Comparison of ENCODE assay signal across 8 cellular contexts in the genomic region with DNA sequence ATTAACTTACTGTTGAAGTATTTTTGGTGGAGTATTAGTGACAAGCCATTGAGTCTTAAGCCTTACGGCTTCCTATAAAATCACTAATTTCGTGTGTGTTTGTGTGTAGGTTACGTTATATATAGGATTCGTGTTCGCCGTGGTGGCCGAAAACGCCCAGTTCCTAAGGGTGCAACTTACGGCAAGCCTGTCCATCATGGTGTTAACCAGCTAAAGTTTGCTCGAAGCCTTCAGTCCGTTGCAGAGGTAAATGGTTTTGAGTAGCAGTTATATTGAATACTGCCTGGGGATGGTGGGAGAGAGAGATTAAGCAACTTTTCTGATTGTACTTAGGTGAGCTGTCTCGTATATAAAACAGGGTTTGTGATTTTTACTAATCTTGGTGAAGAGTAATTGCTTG. TPM values are rescaled to one million over a fixed set of nuclear protein-coding genes. Genes with fewer than 3 reads are reported as not detected.
DNase-seq lines count a peak whose midpoint lies in the region; ATAC-seq and TF ChIP-seq lines count a peak whose summit lies in the region.
"Not testable (repeated sequence)": the region's sequence is repeated elsewhere in the genome, so short reads cannot be mapped to it uniquely, and the experiment has no call there.

No MANE protein-coding gene starts in this region.

- H3K9me3 ChIP-seq in SK-N-SH; endodermal cell (ENCODE audit: control insufficient read depth, low read length); iPS-18a (ENCODE audit: control insufficient read depth, low read depth, low read length): not testable (repeated sequence)

- peaks cover 0 to 19% of the 10 kb centered on the region in 2 experiments; a peak in 3 of 4 replicates for H3K4me1 ChIP-seq in SK-N-SH (ENCODE audit: control insufficient read depth in 1 of 2, insufficient read depth in 2 of 2, low read depth in 1 of 2, low read length in 1 of 2)
- H3K4me1 ChIP-seq in endodermal cell (ENCODE audit: control insufficient read depth, insufficient read depth, low read length), result not testable (repeated sequence)
- H3K4me1 ChIP-seq in iPS-18a (ENCODE audit: control insufficient read depth, low read depth, low read length), result peaks cover 17% of the 10 kb centered on the region

- POLR2A ChIA-PET in SK-N-SH (lab: Yijun Ruan, JAX), result interaction anchor here (1.4 to 2.7 kb wide), 4 partner anchors 18 to 107 kb away, joined by 5 to 49 read pairs (median 18); a partner anchor contains a TSS
- POLR2A ChIA-PET in activated naive CD8-positive, alpha-beta T cell treated with anti-CD3 and anti-CD28 coated beads, Interleukin-2, amount 10 ng/mL, durations not matched to agents 7 days and 5 days (lab: Charles Lee), result interaction anchor here (0.6 to 3.3 kb wide), 8 partner anchors 9 to 109 kb away, joined by 3 to 45 read pairs (median 18); no protein-coding TSS in a partner anchor

- H3K36me3 ChIP-seq in SK-N-SH (replicated peaks in 1 of 2; ENCODE audit: control insufficient read depth in 1 of 2, insufficient read depth in 2 of 2, low read length in 1 of 2) (peaks cover 32 to 34% of the 10 kb centered on the region in 2 experiments), endodermal cell (ENCODE audit: control insufficient read depth, insufficient read depth, low read length) (peaks cover 36% of the 10 kb centered on the region), iPS-18a (ENCODE audit: control insufficient read depth, low read depth, low read length) (peaks cover 30% of the 10 kb centered on the region)

- not testable (repeated sequence) for ATAC-seq in activated naive CD8-positive, alpha-beta T cell treated with anti-CD3 and anti-CD28 coated beads, Interleukin-2, amount 10 ng/mL, durations not matched to agents 7 days and 5 days (ENCODE audit: low read depth); stimulated activated naive B cell treated with anti-CD40 and anti-IgM and Interleukin-4, amounts not matched to agents 10 μg/mL and 1 μg/mL and 100 μg/mL, for 72 hours (replicated peaks)

- not testable (repeated sequence) for TF ChIP-seq EP300 in SK-N-SH (IDR thresholded peaks at IDR 0.05; ENCODE audit: borderline replicate concordance in 1 of 2, low read depth in 1 of 2, low read length in 1 of 2)

- CTCF ChIA-PET in SK-N-SH (lab: Yijun Ruan, JAX), result interaction anchor here (1.1 to 1.4 kb wide), 3 partner anchors 12 to 30 kb away, joined by 3 to 4 read pairs (median 3); no protein-coding TSS in a partner anchor

- H3K4me2 ChIP-seq in SK-N-SH, result peak overlapping the region; percentile 98

- H3K27ac ChIP-seq in SK-N-SH (ENCODE audit: low read depth in 2 of 2, low read length in 1 of 2) (peak overlapping the region; percentile 56 to 79; a peak in 2 of 4 replicates), iPS-18a (ENCODE audit: low read length) (peak overlapping the region; percentile 96)
- H3K27ac ChIP-seq in endodermal cell (ENCODE audit: low read depth, low read length), result not testable (repeated sequence)

- not testable (repeated sequence) for H3K27me3 ChIP-seq in SK-N-SH (ENCODE audit: insufficient read depth); endodermal cell (ENCODE audit: control insufficient read depth, insufficient read depth, low read length, poor library complexity, severe bottlenecking)
- peaks cover 12% of the 10 kb centered on the region for H3K27me3 ChIP-seq in iPS-18a (ENCODE audit: control insufficient read depth, insufficient read depth, low read length)

- DNase-seq in AG10803 (ENCODE audit: low read depth); HFF-Myc (ENCODE audit: extremely low read depth, low read depth); SK-N-SH; activated naive CD8-positive, alpha-beta T cell treated with anti-CD3 and anti-CD28 coated beads, Interleukin-2, amount 10 ng/mL, durations not matched to agents 7 days and 5 days; endodermal cell; stimulated activated naive B cell treated with anti-CD40 and anti-IgM and Interleukin-4, amounts not matched to agents 10 μg/mL and 1 μg/mL and 100 μg/mL, for 72 hours: not testable (repeated sequence)

- H3K4me3 ChIP-seq in AG10803 (ENCODE audit: low read length) (peak overlapping the region; percentile 99), HFF-Myc (replicated peaks; ENCODE audit: low read depth, low read length) (peak overlapping the region; percentile 93), SK-N-SH (ENCODE audit: low read depth in 2 of 2, low read length in 1 of 2) (peak overlapping the region; percentile 94 to 96), endodermal cell (ENCODE audit: low read length) (peak overlapping the region; percentile 95), iPS-18a (ENCODE audit: low read length) (peak overlapping the region; percentile 96)

- H3K27me3 Mint-ChIP-seq in activated naive CD8-positive, alpha-beta T cell treated with anti-CD3 and anti-CD28 coated beads, Interleukin-2, amount 10 ng/mL, durations not matched to agents 7 days and 5 days; endodermal cell (ENCODE audit: insufficient read depth); nephron (ENCODE audit: low read depth); stimulated activated naive B cell treated with anti-CD40 and anti-IgM and Interleukin-4, amounts not matched to agents 10 μg/mL and 1 μg/mL and 100 μg/mL, for 72 hours: not testable (repeated sequence)

- H3K4me3 Mint-ChIP-seq in activated naive CD8-positive, alpha-beta T cell treated with anti-CD3 and anti-CD28 coated beads, Interleukin-2, amount 10 ng/mL, durations not matched to agents 7 days and 5 days, result peak overlapping the region; percentile 87
- H3K4me3 Mint-ChIP-seq in endodermal cell (peak overlapping the region; percentile 100), nephron (peak overlapping the region; percentile 100)
- peak overlapping the region; percentile 96 to 99 for H3K4me3 Mint-ChIP-seq in stimulated activated naive B cell treated with anti-CD40 and anti-IgM and Interleukin-4, amounts not matched to agents 10 μg/mL and 1 μg/mL and 100 μg/mL, for 72 hours

- H3K9me3 Mint-ChIP-seq in activated naive CD8-positive, alpha-beta T cell treated with anti-CD3 and anti-CD28 coated beads, Interleukin-2, amount 10 ng/mL, durations not matched to agents 7 days and 5 days; endodermal cell; nephron; stimulated activated naive B cell treated with anti-CD40 and anti-IgM and Interleukin-4, amounts not matched to agents 10 μg/mL and 1 μg/mL and 100 μg/mL, for 72 hours: not testable (repeated sequence)

- 1% methylated on average over 12 of the region's 12 CpGs for WGBS in SK-N-SH (ENCODE audit: low lambda C conversion rate)
- 33 to 92% methylated on average over 1 to 12 of the region's 12 CpGs for WGBS in endodermal cell (ENCODE audit: insufficient coverage in 1 of 2, insufficient read length in 1 of 2), 2 experiments

- H3K27ac Mint-ChIP-seq in activated naive CD8-positive, alpha-beta T cell treated with anti-CD3 and anti-CD28 coated beads, Interleukin-2, amount 10 ng/mL, durations not matched to agents 7 days and 5 days, result peak overlapping the region; percentile 97
- H3K27ac Mint-ChIP-seq in endodermal cell (peak overlapping the region; percentile 99), nephron (peak overlapping the region; percentile 98 to 100 (median 99))
- peak overlapping the region; percentile 100 for H3K27ac Mint-ChIP-seq in stimulated activated naive B cell treated with anti-CD40 and anti-IgM and Interleukin-4, amounts not matched to agents 10 μg/mL and 1 μg/mL and 100 μg/mL, for 72 hours

- H4K20me1 ChIP-seq in SK-N-SH (ENCODE audit: insufficient read depth), result peaks cover 37% of the 10 kb centered on the region

- H3K9me2 ChIP-seq in SK-N-SH, result not testable (repeated sequence)

- peaks cover 30% of the 10 kb centered on the region for H3K36me3 Mint-ChIP-seq in activated naive CD8-positive, alpha-beta T cell treated with anti-CD3 and anti-CD28 coated beads, Interleukin-2, amount 10 ng/mL, durations not matched to agents 7 days and 5 days
- peaks cover 39% of the 10 kb centered on the region for H3K36me3 Mint-ChIP-seq in endodermal cell (ENCODE audit: low read depth)
- peaks cover 58% of the 10 kb centered on the region for H3K36me3 Mint-ChIP-seq in nephron (ENCODE audit: low read depth)
- H3K36me3 Mint-ChIP-seq in stimulated activated naive B cell treated with anti-CD40 and anti-IgM and Interleukin-4, amounts not matched to agents 10 μg/mL and 1 μg/mL and 100 μg/mL, for 72 hours, result peaks cover 42 to 45% of the 10 kb centered on the region in 2 donors

- peaks cover 68% of the 10 kb centered on the region for H3K79me2 ChIP-seq in SK-N-SH (ENCODE audit: insufficient read depth)

- TF ChIP-seq CTCF in AG10803 (conservative IDR thresholded peaks at IDR 0.05; ENCODE audit: low read length); HFF-Myc (IDR thresholded peaks at IDR 0.05; ENCODE audit: low read depth, low read length, missing control alignments); SK-N-SH (IDR thresholded peaks at IDR 0.05); endodermal cell (conservative IDR thresholded peaks at IDR 0.05); nephron (IDR thresholded peaks at IDR 0.05; ENCODE audit: unreplicated experiment in 3 of 3): not testable (repeated sequence)

- peak overlapping the region; percentile 97 for H3K9ac ChIP-seq in SK-N-SH
- H3K9ac ChIP-seq in endodermal cell (ENCODE audit: extremely low read depth, low read length, poor library complexity, severe bottlenecking), result peak overlapping the region; percentile 88
- peak overlapping the region; percentile 97 for H3K9ac ChIP-seq in iPS-18a (ENCODE audit: low read length)

- H3K4me1 Mint-ChIP-seq in activated naive CD8-positive, alpha-beta T cell treated with anti-CD3 and anti-CD28 coated beads, Interleukin-2, amount 10 ng/mL, durations not matched to agents 7 days and 5 days, result peaks cover 34% of the 10 kb centered on the region
- H3K4me1 Mint-ChIP-seq in endodermal cell (peaks cover 34% of the 10 kb centered on the region), nephron (peaks cover 50% of the 10 kb centered on the region)
- peaks cover 26 to 57% of the 10 kb centered on the region in 2 donors for H3K4me1 Mint-ChIP-seq in stimulated activated naive B cell treated with anti-CD40 and anti-IgM and Interleukin-4, amounts not matched to agents 10 μg/mL and 1 μg/mL and 100 μg/mL, for 72 hours

- H3F3A ChIP-seq in SK-N-SH (replicated peaks; ENCODE audit: insufficient read depth), result peaks cover 55% of the 10 kb centered on the region

- H2AFZ ChIP-seq in SK-N-SH (ENCODE audit: low read depth), result not testable (repeated sequence)

- not testable (repeated sequence) for TF ChIP-seq RAD21 in SK-N-SH (IDR thresholded peaks at IDR 0.05; ENCODE audit: low read length)

RNA-seq across cellular contexts. Expression of a gene that starts 1.4 kb away (rescaled TPM):
- polyA plus RNA-seq in SK-N-SH (2012; rRNA removed), result 4,623 and 5,582 TPM in 2 replicates
- 4,989 and 5,704 TPM in 2 replicates for polyA plus RNA-seq in SK-N-SH (2012; cell fraction: cytosol; rRNA removed)
- polyA plus RNA-seq in SK-N-SH (2012; cell fraction: nucleus; rRNA removed), result 1,488 and 1,754 TPM in 2 replicates
- 1,000 to 10,000 TPM; 1,577 to 1,648 TPM for total RNA-seq in activated naive CD8-positive, alpha-beta T cell treated with anti-CD3 and anti-CD28 coated beads, Interleukin-2, amount 10 ng/mL, durations not matched to agents 7 days and 5 days
- 1,000 to 10,000 TPM; 2,011 to 2,129 TPM for total RNA-seq in endodermal cell
- polyA plus RNA-seq in endodermal cell (2013, experiment 1 of 2), result 3,347 TPM
- polyA plus RNA-seq in endodermal cell (2013, experiment 2 of 2), result 3,114 TPM

RNA-seq across cellular contexts. Expression of a gene that starts 1.5 kb away (rescaled TPM):
- 8.1 and 10.6 TPM in 2 replicates for polyA plus RNA-seq in SK-N-SH (2012; rRNA removed)
- 12.1 and 17.0 TPM in 2 replicates for polyA plus RNA-seq in SK-N-SH (2012; cell fraction: cytosol; rRNA removed)
- 5.6 and 7.1 TPM in 2 replicates for polyA plus RNA-seq in SK-N-SH (2012; cell fraction: nucleus; rRNA removed)
- total RNA-seq in activated naive CD8-positive, alpha-beta T cell treated with anti-CD3 and anti-CD28 coated beads, Interleukin-2, amount 10 ng/mL, durations not matched to agents 7 days and 5 days, result 1 to 10 TPM; 3.8 to 4.9 TPM
- total RNA-seq in endodermal cell, result 1 to 10 TPM; 6.3 to 6.9 TPM
- polyA plus RNA-seq in endodermal cell (2013, experiment 1 of 2), result 11.6 TPM
- 9.2 TPM for polyA plus RNA-seq in endodermal cell (2013, experiment 2 of 2)

RNA-seq across cellular contexts. Expression of a gene that starts 26.8 kb away (rescaled TPM):
- 12.0 and 15.4 TPM in 2 replicates for polyA plus RNA-seq in SK-N-SH (2012; rRNA removed)
- 18.3 and 18.5 TPM in 2 replicates for polyA plus RNA-seq in SK-N-SH (2012; cell fraction: cytosol; rRNA removed)
- polyA plus RNA-seq in SK-N-SH (2012; cell fraction: nucleus; rRNA removed), result 4.3 and 10.0 TPM in 2 replicates
- total RNA-seq in activated naive CD8-positive, alpha-beta T cell treated with anti-CD3 and anti-CD28 coated beads, Interleukin-2, amount 10 ng/mL, durations not matched to agents 7 days and 5 days, result 10 to 100 TPM; 20.2 TPM
- 10 to 100 TPM; 22.7 to 30.5 TPM for total RNA-seq in endodermal cell
- 20.6 TPM for polyA plus RNA-seq in endodermal cell (2013, experiment 1 of 2)
- 21.0 TPM for polyA plus RNA-seq in endodermal cell (2013, experiment 2 of 2)
